8 cellular contexts compared by ENCODE assay signal in the genomic region with DNA sequence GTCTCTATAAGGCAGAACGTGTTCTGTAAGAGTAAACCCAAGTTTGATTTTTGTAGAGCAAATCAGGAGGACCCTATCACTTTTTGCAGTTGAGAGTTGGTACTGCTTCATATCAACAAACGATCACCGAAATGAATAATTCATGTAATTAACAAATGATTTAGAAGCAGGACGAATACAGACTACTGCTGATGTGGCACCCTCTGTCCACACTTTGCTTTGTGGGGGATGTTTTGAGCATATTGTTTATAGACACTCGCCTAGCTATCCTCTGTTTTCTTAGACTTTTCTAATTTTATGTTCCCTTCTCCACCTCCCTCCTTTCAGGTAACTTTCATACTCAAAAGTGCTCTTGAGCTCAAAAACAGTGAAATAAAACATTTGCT. TPM values are rescaled to one million over a fixed set of nuclear protein-coding genes. Genes with fewer than 3 reads are reported as not detected.
DNase-seq lines count a peak whose midpoint lies in the region; ATAC-seq, FAIRE-seq and TF ChIP-seq lines count a peak whose summit lies in the region.

No MANE protein-coding gene starts in this region.

- ATAC-seq in GM18858 (IDR thresholded peaks at IDR 0.05; ENCODE audit: unreplicated experiment) (no peak), HG03460 (IDR thresholded peaks at IDR 0.05; ENCODE audit: unreplicated experiment) (no peak)

- H3K27ac ChIP-seq in GM23248: peak overlapping the region; percentile 81
- peak overlapping the region; percentile 70; the same call in 1 of the 2 replicates for H3K27ac ChIP-seq in SJSA1

- in situ Hi-C loops in GM23248 (cut with MboI): no loop called here

- peak overlapping the region; percentile 97 for H3K4me2 ChIP-seq in GM23248 (ENCODE audit: unreplicated experiment)

- H3K9ac ChIP-seq in GM23248: peak overlapping the region; percentile 96

- WGBS in GM23248 (ENCODE audit: low coverage in 1 of 2, low lambda C conversion rate in 2 of 2, missing lambda C conversion rate in 2 of 2), 2 experiments: 0% methylated on average over 5 of the region's 5 CpGs

- peak overlapping the region; percentile 99 for H3K4me3 ChIP-seq in GM23248
- peak overlapping the region; percentile 73 for H3K4me3 ChIP-seq in SJSA1
- peak overlapping the region; percentile 88 for H3K4me3 ChIP-seq in fibroblast of mammary gland (ENCODE audit: control insufficient read depth, low read depth, low read length)
- H3K4me3 ChIP-seq in retinal pigment epithelial cell (ENCODE audit: low read length): peak overlapping the region; percentile 92

- FAIRE-seq in RCC 7860 (lab: Jason Lieb, UNC): no peak

- no peaks in the 10 kb centered on the region for H3K9me2 ChIP-seq in GM23248 (ENCODE audit: insufficient read depth)

- no peaks in the 10 kb centered on the region for H3K27me3 ChIP-seq in GM23248 (replicated peaks; ENCODE audit: insufficient read depth)
- H3K27me3 ChIP-seq in SJSA1 (replicated peaks): no peaks in the 10 kb centered on the region

- H3K79me2 ChIP-seq in GM23248 (ENCODE audit: insufficient read depth): peaks cover 61% of the 10 kb centered on the region

- H3K9me3 ChIP-seq in GM23248 (ENCODE audit: low read depth) (no peaks in the 10 kb centered on the region), SJSA1 (replicated peaks) (no peaks in the 10 kb centered on the region)

- peaks cover 30% of the 10 kb centered on the region for H3F3A ChIP-seq in GM23248 (ENCODE audit: insufficient read depth)

- no peaks in the 10 kb centered on the region; the same call in 1 of the 2 replicates for H4K20me1 ChIP-seq in GM23248 (ENCODE audit: insufficient read depth)

- peak overlapping the region; percentile 95 for H2AFZ ChIP-seq in GM23248

- DNase-seq in GM23248 (peak; percentile 56), SJSA1 (ENCODE audit: low read depth in 1 of 2, low spot score in 2 of 2) (peak in 1 of 2 experiments; percentile 23), fibroblast of mammary gland (ENCODE audit: low read depth) (peak; percentile 31), retinal pigment epithelial cell (ENCODE audit: low read depth) (no peak), RCC 7860 (ENCODE audit: low spot score) (no peak)
- DNase-seq in NK-92 treated with Interleukin-12 subunit alpha and Interleukin-12 subunit beta, amount 100 ng/mL, for 24 hours (lab: John Stamatoyannopoulos, UW): no peak

- TF ChIP-seq CTCF in fibroblast of mammary gland (conservative IDR thresholded peaks at IDR 0.05; ENCODE audit: control insufficient read depth, insufficient read depth, low read depth, low read length): no peak
- no peak for TF ChIP-seq CTCF in retinal pigment epithelial cell (conservative IDR thresholded peaks at IDR 0.05; ENCODE audit: low read depth, low read length)

- H3K4me1 ChIP-seq in GM23248 (ENCODE audit: insufficient read depth) (peaks cover 27% of the 10 kb centered on the region), SJSA1 (replicated peaks) (peaks cover 10% of the 10 kb centered on the region)

- no peaks in the 10 kb centered on the region for H3K36me3 ChIP-seq in GM23248 (ENCODE audit: low read depth)
- peaks cover 6% of the 10 kb centered on the region; the same call in 1 of the 2 replicates for H3K36me3 ChIP-seq in SJSA1

RNA-seq across cellular contexts. Expression of gene CD2AP, which starts 1.6 kb away (rescaled TPM):
- 17.8 and 22.8 TPM in 2 replicates for total RNA-seq in GM23248 (2014; rRNA removed; shearing (Covaris generic))
- 12.3 and 13.2 TPM in 2 replicates for polyA plus RNA-seq in GM23248 (2016; fragmentation: Nextera tagmentation; extraction: Ambion mirVana)
- total RNA-seq in SJSA1 (2014; rRNA removed; shearing (Covaris generic)): 26.7 and 28.9 TPM in 2 replicates

Comparison
In these comparisons a context has a peak if more than half of its experiments do, and no peak if none do; other contexts are left out.
1. DNase-seq: peak in GM23248 (single experiment) and fibroblast of mammary gland (single experiment); none in retinal pigment epithelial cell (single experiment), NK-92 treated with Interleukin-12 subunit alpha and Interleukin-12 subunit beta, amount 100 ng/mL, for 24 hours (single experiment) and RCC 7860 (single experiment).
2. Peak in every context shown above with its lines, with median percentiles within 50 percentile points of each other: H3K4me3 ChIP-seq.